Comparison of ENCODE assay signal across 14 cellular contexts in the genomic region with DNA sequence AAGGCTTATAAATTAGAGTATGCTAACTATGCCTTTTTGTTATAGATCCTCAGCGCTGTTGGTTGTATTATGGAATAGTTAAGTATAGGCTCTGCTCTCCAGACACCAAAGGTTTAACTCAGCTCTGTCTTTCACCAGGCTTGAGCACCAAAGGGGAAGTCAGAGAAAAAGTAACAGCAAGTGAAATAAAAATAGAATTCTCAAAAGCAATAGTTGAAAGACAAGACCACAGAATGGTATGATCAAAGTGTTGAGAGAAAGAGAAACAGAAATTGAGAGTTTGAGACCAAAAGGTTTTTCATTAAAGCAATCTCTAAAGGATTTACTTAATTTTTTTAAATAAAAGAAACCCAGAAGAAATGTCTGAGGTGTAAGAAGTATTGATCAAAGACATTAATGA.
A peak's percentile ranks its signal among the peaks of the same experiment; 100 is the strongest.
DNase-seq lines count a peak whose midpoint lies in the region; ATAC-seq and TF ChIP-seq lines count a peak whose summit lies in the region.
"Had no signal": no experiment of that assay in that cellular context is flagged by ENCODE, and none has a peak within 500 bp of the region (broad histone marks: within the 10 kb centered on the region; RNA-seq: fewer than 3 reads in every experiment).

No MANE protein-coding gene starts in this region.

- no peak overlapping the region for H3K27ac ChIP-seq in uterus
- H3K27ac ChIP-seq: right lobe of liver had no signal

- H3K36me3 Mint-ChIP-seq in activated naive CD8-positive, alpha-beta T cell treated with anti-CD3 and anti-CD28 coated beads, Interleukin-2, amount 50 U/mL, for 24 hours (ENCODE audit: low read depth) = no peaks in the 10 kb centered on the region
- H3K36me3 Mint-ChIP-seq: naive thymus-derived CD8-positive, alpha-beta T cell had no signal

- no peak overlapping the region for H3K4me3 ChIP-seq in uterus
- H3K4me3 ChIP-seq: right lobe of liver had no signal

- H3K36me3 ChIP-seq in uterus = no peaks in the 10 kb centered on the region
- H3K36me3 ChIP-seq: right lobe of liver had no signal

- ATAC-seq in GM19025 (IDR thresholded peaks at IDR 0.05; ENCODE audit: low read depth, unreplicated experiment) = peak; percentile 91
- ATAC-seq in GM21717 (IDR thresholded peaks at IDR 0.05; ENCODE audit: unreplicated experiment) = peak; percentile 94
- ATAC-seq in HG03159 (IDR thresholded peaks at IDR 0.05; ENCODE audit: unreplicated experiment) = peak; percentile 91
- no peak for ATAC-seq in activated naive CD8-positive, alpha-beta T cell treated with anti-CD3 and anti-CD28 coated beads, Interleukin-2, amount 50 U/mL, for 24 hours
- ATAC-seq: left colon; naive thymus-derived CD8-positive, alpha-beta T cell; right lobe of liver had no signal

- H3K27ac Mint-ChIP-seq in activated naive CD8-positive, alpha-beta T cell treated with anti-CD3 and anti-CD28 coated beads, Interleukin-2, amount 50 U/mL, for 24 hours = no peak overlapping the region
- H3K27ac Mint-ChIP-seq: naive thymus-derived CD8-positive, alpha-beta T cell had no signal

- no peaks in the 10 kb centered on the region for H3K9me3 Mint-ChIP-seq in activated naive CD8-positive, alpha-beta T cell treated with anti-CD3 and anti-CD28 coated beads, Interleukin-2, amount 50 U/mL, for 24 hours

- no peaks in the 10 kb centered on the region for H3K4me1 ChIP-seq in uterus
- H3K4me1 ChIP-seq: right lobe of liver had no signal

- H3K27me3 Mint-ChIP-seq in activated naive CD8-positive, alpha-beta T cell treated with anti-CD3 and anti-CD28 coated beads, Interleukin-2, amount 50 U/mL, for 24 hours = no peaks in the 10 kb centered on the region
- H3K27me3 Mint-ChIP-seq: naive thymus-derived CD8-positive, alpha-beta T cell had no signal

- DNase-seq in OCI-M1 (lab: John Stamatoyannopoulos, UW) = peak; percentile 13
- no peak for DNase-seq in middle frontal gyrus (ENCODE audit: extremely low spot score, low spot score)
- DNase-seq in activated naive CD8-positive, alpha-beta T cell treated with anti-CD3 and anti-CD28 coated beads, Interleukin-2, amount 50 U/mL, for 24 hours = no peak
- no peak for DNase-seq in uterus
- DNase-seq: activated T-cell treated with anti-CD3 and anti-CD28 coated beads for 4 hours; anterior cingulate cortex; left colon; naive thymus-derived CD8-positive, alpha-beta T cell; NCI-H524; right lobe of liver; SHP77 treated with DMSO at 0.1 percent for 48 hours had no signal

- H3K4me1 Mint-ChIP-seq in activated naive CD8-positive, alpha-beta T cell treated with anti-CD3 and anti-CD28 coated beads, Interleukin-2, amount 50 U/mL, for 24 hours = no peaks in the 10 kb centered on the region

- no peaks in the 10 kb centered on the region for H3K9me3 ChIP-seq in uterus
- H3K9me3 ChIP-seq: right lobe of liver had no signal

- intact Hi-C loops in uterus (cut with DNase I; ENCODE audit: low total_unique reads) = no loop called here

- no peak for TF ChIP-seq POLR2A in uterus (IDR thresholded peaks at IDR 0.05)

- H3K27me3 ChIP-seq in uterus = no peaks in the 10 kb centered on the region
- H3K27me3 ChIP-seq: right lobe of liver had no signal

- no peak for TF ChIP-seq CTCF in uterus (IDR thresholded peaks at IDR 0.05)

- no peak overlapping the region for H3K4me3 Mint-ChIP-seq in activated naive CD8-positive, alpha-beta T cell treated with anti-CD3 and anti-CD28 coated beads, Interleukin-2, amount 50 U/mL, for 24 hours
- H3K4me3 Mint-ChIP-seq: naive thymus-derived CD8-positive, alpha-beta T cell had no signal
